In the genomic region with DNA sequence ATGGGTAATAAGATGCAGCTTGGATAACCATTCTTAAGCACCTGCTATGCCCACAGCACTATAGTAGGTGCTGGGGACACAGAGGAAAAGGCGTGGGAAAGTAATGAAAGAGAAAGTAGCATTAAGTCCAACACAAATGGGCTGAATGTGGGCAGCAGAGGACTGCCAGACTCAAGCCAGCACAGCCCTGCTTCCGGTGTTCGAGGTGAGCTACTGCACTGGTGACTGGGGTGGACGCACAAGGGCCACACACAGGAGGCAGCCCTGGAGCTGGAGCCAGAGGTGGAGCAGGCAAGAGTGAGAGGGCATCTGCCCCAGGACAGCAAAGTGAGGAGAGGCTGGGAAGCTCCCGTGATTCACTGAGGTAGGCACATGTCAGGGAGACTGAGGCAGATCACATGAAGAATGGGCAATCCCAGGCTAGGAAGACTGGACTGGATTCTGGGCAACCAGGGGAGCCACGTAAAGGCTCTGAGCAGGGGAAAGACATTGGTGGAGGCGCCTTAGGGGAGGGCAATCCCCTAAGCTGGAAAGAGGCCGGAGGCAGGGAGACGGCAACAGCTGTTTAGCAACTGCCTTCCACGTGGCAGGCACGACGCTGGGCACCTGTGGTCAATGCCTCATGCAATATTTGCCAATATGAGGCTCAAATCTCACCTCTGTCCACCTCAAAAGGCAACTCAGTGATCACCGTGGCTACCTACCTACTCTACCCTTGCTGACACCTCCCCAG, we compare ENCODE assay signal across 1 cellular context.
TF ChIP-seq lines count a peak whose summit lies in the region.

No MANE protein-coding gene starts in this region.

TF ChIP-seq in A549, 52 proteins besides CTCF, POLR2A, EP300 and RAD21 (continued from another document):
- no peak for TF ChIP-seq MAX (IDR thresholded peaks at IDR 0.05)
- TF ChIP-seq NFE2L2 (conservative IDR thresholded peaks at IDR 0.05; ENCODE audit: low read length): no peak
- TF ChIP-seq ZC3H11A (IDR thresholded peaks at IDR 0.05): no peak
- no peak for TF ChIP-seq KDM1A (IDR thresholded peaks at IDR 0.05; ENCODE audit: low read depth)
